Comparison of ENCODE assay signal across 8 cellular contexts in genomic region chr20:36835453-36836198, GRCh38. TPM values are rescaled to one million over a fixed set of nuclear protein-coding genes. Genes with fewer than 3 reads are reported as not detected.
DNase-seq lines count a peak whose midpoint lies in the region; ATAC-seq, FAIRE-seq and TF ChIP-seq lines count a peak whose summit lies in the region.

No MANE protein-coding gene starts in this region.

- H3K9me3 Mint-ChIP-seq in central memory CD8-positive, alpha-beta T cell, result no peaks in the 10 kb centered on the region

- H3K4me1 ChIP-seq in ACC112 (ENCODE audit: control insufficient read depth, insufficient read depth, low read length, unreplicated experiment) (peaks cover 39% of the 10 kb centered on the region), kidney (ENCODE audit: control insufficient read depth in 1 of 2, insufficient read depth in 1 of 2, low read depth in 1 of 2, low read length in 2 of 2) (peaks cover 8 to 20% of the 10 kb centered on the region in 2 donors)

- H3K79me2 ChIP-seq in ACC112 (ENCODE audit: control insufficient read depth, insufficient read depth, low read length, unreplicated experiment), result peaks cover 12% of the 10 kb centered on the region

- ATAC-seq in GM18907 (IDR thresholded peaks at IDR 0.05; ENCODE audit: unreplicated experiment) (peak; percentile 81), HG03139 (IDR thresholded peaks at IDR 0.05; ENCODE audit: unreplicated experiment) (peak; percentile 74)
- peak; percentile 96 for ATAC-seq in central memory CD8-positive, alpha-beta T cell (replicated peaks; ENCODE audit: extremely low read depth, poor library complexity, severe bottlenecking)

- H3K27ac ChIP-seq in ACC112 (ENCODE audit: low read depth, low read length), result peak overlapping the region; percentile 76
- H3K27ac ChIP-seq in kidney (ENCODE audit: low read depth in 2 of 2, low read length in 2 of 2), result peak overlapping the region; percentile 69 to 75

- H3K9me3 ChIP-seq in kidney (ENCODE audit: control insufficient read depth in 1 of 2, low read length in 2 of 2), result no peaks in the 10 kb centered on the region

- FAIRE-seq in kidney (lab: Jason Lieb, UNC), result no peak

- no peak for TF ChIP-seq CTCF in kidney (IDR thresholded peaks at IDR 0.05; ENCODE audit: borderline replicate concordance, extremely low read depth, insufficient read depth)

- DNase-seq in NCI-H226, result peak; percentile 92
- peak; percentile 85 for DNase-seq in activated CD4-positive, CD25-positive, alpha-beta regulatory T cell treated with anti-CD3 and anti-CD28 coated beads, Interleukin-2, amount 50 U/mL, for 72 hours
- peak; percentile 37 to 59 for DNase-seq in central memory CD8-positive, alpha-beta T cell (ENCODE audit: low spot score in 2 of 2)
- DNase-seq in kidney, result peak; percentile 97
- peak; percentile 67 to 68 for DNase-seq in stimulated activated CD4-positive, alpha-beta T cell treated with anti-CD3 and anti-CD28 coated beads, Interleukin-15, amount 100 ng/mL, for 1 hour (ENCODE audit: low read depth in 1 of 2, low spot score in 1 of 2)

- H3K4me3 Mint-ChIP-seq in central memory CD8-positive, alpha-beta T cell, result peak overlapping the region; percentile 75

- no peaks in the 10 kb centered on the region for H3K27me3 Mint-ChIP-seq in central memory CD8-positive, alpha-beta T cell

- H3K27ac Mint-ChIP-seq in central memory CD8-positive, alpha-beta T cell (ENCODE audit: low read depth), result peak overlapping the region; percentile 75

- H2AFZ ChIP-seq in ACC112 (ENCODE audit: low read length, unreplicated experiment), result no peak overlapping the region

- H3K36me3 Mint-ChIP-seq in central memory CD8-positive, alpha-beta T cell (ENCODE audit: insufficient read depth), result peaks cover 2% of the 10 kb centered on the region

- H3K9ac ChIP-seq in kidney (ENCODE audit: low read length in 2 of 2), result no peak overlapping the region

- no peaks in the 10 kb centered on the region for H3K27me3 ChIP-seq in ACC112 (ENCODE audit: insufficient read depth, low read length)

- intact Hi-C loops in kidney (cut with DNase I), result no loop called here

- peaks cover 8% of the 10 kb centered on the region for H3K4me1 Mint-ChIP-seq in central memory CD8-positive, alpha-beta T cell

- H3K4me3 ChIP-seq in ACC112 (ENCODE audit: low read depth, low read length) (peak overlapping the region; percentile 58), kidney (ENCODE audit: low read length in 2 of 2) (peak overlapping the region in 1 of 2 donors; percentile 13)

- H3K36me3 ChIP-seq in ACC112 (ENCODE audit: insufficient read depth, low read length) (no peaks in the 10 kb centered on the region), kidney (ENCODE audit: control insufficient read depth in 1 of 2, insufficient read depth in 2 of 2, low read length in 2 of 2) (no peaks in the 10 kb centered on the region)

RNA-seq across cellular contexts. Expression of gene TLDC2, which starts 40.3 kb away (rescaled TPM):
- total RNA-seq in kidney, result 2.3 TPM
- polyA plus RNA-seq in kidney (ENCODE audit: insufficient read depth, low read depth, low replicate concordance), result 8.5 TPM
